In the genomic region with DNA sequence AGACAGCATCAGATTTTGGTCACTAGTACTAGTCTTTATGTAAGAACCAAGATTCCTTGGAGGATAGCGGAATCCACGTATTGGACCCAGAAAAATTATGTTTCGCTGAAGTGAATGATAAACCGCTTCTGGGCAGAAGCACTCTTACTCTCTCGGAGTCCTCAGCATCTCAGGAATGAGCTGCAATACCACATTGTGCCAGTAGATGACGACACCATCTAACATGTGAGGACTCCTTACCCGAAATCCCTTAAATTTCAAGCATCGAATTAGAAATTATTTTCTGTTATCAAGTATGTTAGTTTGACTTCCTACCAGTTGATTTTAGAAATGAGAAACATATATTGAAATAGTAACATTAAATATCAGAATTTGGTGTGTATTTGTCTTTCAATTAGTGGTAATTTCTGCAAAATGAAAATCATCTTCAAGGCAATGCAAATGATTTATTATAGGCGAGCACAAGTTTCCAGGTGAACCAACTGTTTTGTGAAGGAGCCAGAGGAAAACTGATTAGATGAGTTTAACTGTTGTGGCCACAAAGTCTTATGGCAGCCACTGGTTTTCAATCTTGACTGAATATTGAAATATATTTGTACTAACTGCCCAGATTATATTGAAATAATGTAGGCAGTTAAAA, we compare ENCODE assay signal across 8 cellular contexts.
A peak's percentile ranks its signal among the peaks of the same experiment; 100 is the strongest.
DNase-seq lines count a peak whose midpoint lies in the region; ATAC-seq and TF ChIP-seq lines count a peak whose summit lies in the region.

No MANE protein-coding gene starts in this region.

- H3K4me3 ChIP-seq in AG09309 (ENCODE audit: control insufficient read depth, low read depth, low read length) (no peak overlapping the region), epithelial cell of esophagus (ENCODE audit: low read length) (no peak overlapping the region)

- POLR2A ChIA-PET in naive thymus-derived CD8-positive, alpha-beta T cell (lab: Charles Lee): interaction anchor here (1.7 kb wide), 1 partner anchor 121 kb away, joined by 8 read pairs; no protein-coding TSS in a partner anchor

- H3K36me3 Mint-ChIP-seq in naive thymus-derived CD8-positive, alpha-beta T cell: no peaks in the 10 kb centered on the region
- no peaks in the 10 kb centered on the region for H3K36me3 Mint-ChIP-seq in stimulated activated naive B cell treated with anti-CD40 and anti-IgM and Interleukin-4, amounts not matched to agents 10 μg/mL and 1 μg/mL and 100 μg/mL, for 72 hours

- H3K4me1 Mint-ChIP-seq in naive thymus-derived CD8-positive, alpha-beta T cell: peaks cover 0 to 5% (median 2%) of the 10 kb centered on the region in 4 donors
- H3K4me1 Mint-ChIP-seq in stimulated activated naive B cell treated with anti-CD40 and anti-IgM and Interleukin-4, amounts not matched to agents 10 μg/mL and 1 μg/mL and 100 μg/mL, for 72 hours: no peaks in the 10 kb centered on the region

- H3K27ac Mint-ChIP-seq in naive thymus-derived CD8-positive, alpha-beta T cell: no peak overlapping the region
- no peak overlapping the region for H3K27ac Mint-ChIP-seq in stimulated activated naive B cell treated with anti-CD40 and anti-IgM and Interleukin-4, amounts not matched to agents 10 μg/mL and 1 μg/mL and 100 μg/mL, for 72 hours

- H3K9me3 Mint-ChIP-seq in naive thymus-derived CD8-positive, alpha-beta T cell: no peaks in the 10 kb centered on the region
- no peaks in the 10 kb centered on the region for H3K9me3 Mint-ChIP-seq in stimulated activated naive B cell treated with anti-CD40 and anti-IgM and Interleukin-4, amounts not matched to agents 10 μg/mL and 1 μg/mL and 100 μg/mL, for 72 hours

- DNase-seq in AG09309 (ENCODE audit: low read depth) (no peak), NK-92 (lab: John Stamatoyannopoulos, UW; ENCODE audit: unreplicated experiment) (peak; percentile 7), epithelial cell of esophagus (ENCODE audit: low read depth) (peak; percentile 76)
- peak; percentile 45 for DNase-seq in activated CD8-positive, alpha-beta memory T cell treated with anti-CD3 and anti-CD28 coated beads, Interleukin-2, amount 50 U/mL, for 1 hour (ENCODE audit: extremely low read depth)
- DNase-seq in naive thymus-derived CD8-positive, alpha-beta T cell: peak; percentile 59 to 88 (median 74)
- DNase-seq in stimulated activated naive B cell treated with anti-CD40 and anti-IgM and Interleukin-4, amounts not matched to agents 10 μg/mL and 1 μg/mL and 100 μg/mL, for 72 hours: peak; percentile 37

- peak; percentile 100 for TF ChIP-seq CTCF in AG09309 (IDR thresholded peaks at IDR 0.05; ENCODE audit: control insufficient read depth, insufficient read depth, low read depth, low read length, missing control alignments)
- peak; percentile 100 for TF ChIP-seq CTCF in epithelial cell of esophagus (IDR thresholded peaks at IDR 0.05; ENCODE audit: insufficient read depth, low read depth, low read length, missing control alignments)

- peaks cover 0 to 5% (median 0%) of the 10 kb centered on the region in 5 donors for H3K27me3 Mint-ChIP-seq in naive thymus-derived CD8-positive, alpha-beta T cell
- H3K27me3 Mint-ChIP-seq in stimulated activated naive B cell treated with anti-CD40 and anti-IgM and Interleukin-4, amounts not matched to agents 10 μg/mL and 1 μg/mL and 100 μg/mL, for 72 hours: peaks cover 7 to 9% of the 10 kb centered on the region in 2 donors

- ATAC-seq in GM18861 (IDR thresholded peaks at IDR 0.05; ENCODE audit: unreplicated experiment): peak; percentile 79
- peak; percentile 77 for ATAC-seq in HG03442 (IDR thresholded peaks at IDR 0.05; ENCODE audit: unreplicated experiment)
- peak; percentile 71 to 73 for ATAC-seq in naive thymus-derived CD8-positive, alpha-beta T cell
- peak; percentile 72 for ATAC-seq in stimulated activated naive B cell treated with anti-CD40 and anti-IgM and Interleukin-4, amounts not matched to agents 10 μg/mL and 1 μg/mL and 100 μg/mL, for 72 hours (replicated peaks)

- H3K4me3 Mint-ChIP-seq in naive thymus-derived CD8-positive, alpha-beta T cell: no peak overlapping the region
- H3K4me3 Mint-ChIP-seq in stimulated activated naive B cell treated with anti-CD40 and anti-IgM and Interleukin-4, amounts not matched to agents 10 μg/mL and 1 μg/mL and 100 μg/mL, for 72 hours: no peak overlapping the region
